Comparison of ENCODE assay signal across 1 cellular context in the genomic region with DNA sequence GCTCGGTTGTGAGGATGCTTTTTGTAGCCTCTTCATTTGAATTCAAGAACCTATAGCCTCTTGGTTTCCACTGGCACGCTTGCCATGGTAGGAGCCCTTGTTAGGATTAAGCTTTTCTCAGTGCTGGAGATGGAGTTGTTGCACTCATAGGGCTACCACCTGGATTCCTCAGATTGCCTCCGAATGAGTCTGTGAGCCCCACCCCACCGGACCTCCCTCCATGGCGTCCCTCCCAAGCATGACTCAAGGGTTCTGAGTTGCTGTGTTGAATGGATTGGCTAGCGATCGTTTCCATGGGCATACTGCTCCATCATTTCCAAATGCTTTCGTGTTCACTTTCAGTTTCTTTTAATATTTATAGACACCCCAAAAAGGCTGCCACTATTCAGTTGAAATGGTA.
TF ChIP-seq lines count a peak whose summit lies in the region.

No MANE protein-coding gene starts in this region.

TF ChIP-seq in GM23338, 12 proteins besides CTCF, POLR2A, EP300 and RAD21 (continued from another document):
- TF ChIP-seq ZNF462 (CRISPR knock-in tag; IDR thresholded peaks at IDR 0.05): no peak
